In genomic region chr22:42265321-42265720, GRCh38 we compare ENCODE assay signal across 26 cellular contexts.
"Had no signal": no experiment of that assay in that cellular context is flagged by ENCODE, and none has a peak within 500 bp of the region (broad histone marks: within the 10 kb centered on the region; RNA-seq: fewer than 3 reads in every experiment).

No MANE protein-coding gene starts in this region.

- H3K9ac ChIP-seq: SK-N-SH had no signal

- H3K4me3 ChIP-seq: adrenal gland, Peyer's patch, SJCRH30 had no signal

- H3K27me3 Mint-ChIP-seq: activated naive CD8-positive, alpha-beta T cell treated with anti-CD3 and anti-CD28 coated beads, Interleukin-2, amount 10 ng/mL, durations not matched to agents 7 days and 5 days had no signal

- H3K9me3 Mint-ChIP-seq: activated naive CD4-positive, alpha-beta T cell treated with anti-CD3 and anti-CD28 coated beads for 36 hours; activated naive CD8-positive, alpha-beta T cell treated with anti-CD3 and anti-CD28 coated beads, Interleukin-2, amount 10 ng/mL, durations not matched to agents 7 days and 5 days; T-helper 1 cell treated with Interleukin-12 subunit alpha and Interleukin-12 subunit beta and Interleukin-4 antibody, amounts not matched to agents 30 μg/mL and 1 μg/mL, for 36 hours had no signal

- H3K27ac ChIP-seq: adrenal gland, Peyer's patch, RWPE1, SJCRH30, VCaP had no signal

- H3K36me3 ChIP-seq: adrenal gland, Peyer's patch, SJCRH30 had no signal

- H3K27me3 ChIP-seq: adrenal gland, Peyer's patch, SJCRH30 had no signal

- H3K4me2 ChIP-seq: SK-N-SH had no signal

- H3K9me3 ChIP-seq: adrenal gland, Peyer's patch, SJCRH30, SK-N-SH had no signal

- ATAC-seq: activated CD8-positive, alpha-beta T cell treated with anti-CD3 and anti-CD28 coated beads, Interleukin-2, amount 10 ng/mL, durations not matched to agents 7 days and 5 days had no signal

- H3K4me3 Mint-ChIP-seq: activated CD8-positive, alpha-beta T cell treated with anti-CD3 and anti-CD28 coated beads, Interleukin-2, amount 10 ng/mL, durations not matched to agents 7 days and 5 days; activated naive CD4-positive, alpha-beta T cell treated with anti-CD3 and anti-CD28 coated beads for 36 hours; activated naive CD8-positive, alpha-beta T cell treated with anti-CD3 and anti-CD28 coated beads, Interleukin-2, amount 10 ng/mL, durations not matched to agents 7 days and 5 days; T-helper 1 cell treated with Interleukin-12 subunit alpha and Interleukin-12 subunit beta and Interleukin-4 antibody, amounts not matched to agents 30 μg/mL and 1 μg/mL, for 36 hours had no signal

- H3K9me2 ChIP-seq: SK-N-SH had no signal

- H3K27ac Mint-ChIP-seq: activated CD8-positive, alpha-beta T cell treated with anti-CD3 and anti-CD28 coated beads, Interleukin-2, amount 10 ng/mL, durations not matched to agents 7 days and 5 days; activated naive CD4-positive, alpha-beta T cell treated with anti-CD3 and anti-CD28 coated beads for 36 hours; activated naive CD8-positive, alpha-beta T cell treated with anti-CD3 and anti-CD28 coated beads, Interleukin-2, amount 10 ng/mL, durations not matched to agents 7 days and 5 days; T-helper 1 cell treated with Interleukin-12 subunit alpha and Interleukin-12 subunit beta and Interleukin-4 antibody, amounts not matched to agents 30 μg/mL and 1 μg/mL, for 36 hours had no signal

- DNase-seq: activated CD4-positive, alpha-beta T cell treated with anti-CD3 and anti-CD28 coated beads for 4 hours; activated CD4-positive, alpha-beta T cell treated with anti-CD3 and anti-CD28 coated beads, Interleukin-2, amount 50 U/mL, for 4 hours; activated CD8-positive, alpha-beta memory T cell treated with anti-CD3 and anti-CD28 coated beads, Interleukin-2, amount 50 U/mL, for 48 hours; activated CD8-positive, alpha-beta T cell treated with anti-CD3 and anti-CD28 coated beads, Interleukin-2, amount 10 ng/mL, durations not matched to agents 7 days and 5 days; activated gamma-delta T cell; activated naive CD4-positive, alpha-beta T cell treated with anti-CD3 and anti-CD28 coated beads for 36 hours; activated naive CD8-positive, alpha-beta T cell treated with anti-CD3 and anti-CD28 coated beads, Interleukin-2, amount 10 ng/mL, durations not matched to agents 7 days and 5 days; activated T-cell treated with anti-CD3 and anti-CD28 coated beads, Interleukin-2, amount 50 U/mL, for 1 hour; adrenal gland; anterior cingulate cortex; NCI-H1105 treated with DMSO at 0.1 percent for 48 hours; NCI-H1436 treated with DMSO at 0.1 percent for 48 hours; NCI-H187; NCI-H2081; NCI-H510A treated with DMSO at 0.1 percent for 48 hours; NCI-H69; NK-92 treated with Interleukin-12 subunit alpha and Interleukin-12 subunit beta, amount 100 ng/mL, for 24 hours; Peyer's patch; Right ventricle myocardium superior; SJCRH30; SK-N-SH; SW 1271; T1000 had no signal
